30 cellular contexts compared by ENCODE assay signal in genomic region chr17:14372905-14373559, GRCh38.
DNase-seq lines count a peak whose midpoint lies in the region; ATAC-seq, FAIRE-seq and TF ChIP-seq lines count a peak whose summit lies in the region.
"Had no signal": no experiment of that assay in that cellular context is flagged by ENCODE, and none has a peak within 500 bp of the region (broad histone marks: within the 10 kb centered on the region; RNA-seq: fewer than 3 reads in every experiment).

No MANE protein-coding gene starts in this region.

- H3F3A ChIP-seq in GM23338 (replicated peaks; ENCODE audit: low read depth) = no peaks in the 10 kb centered on the region

- H3K27ac ChIP-seq in GM23338 (ENCODE audit: low read depth) (0 out of 2 replicates have a peak overlapping the region, but pooled peaks have one; percentile 18), neuronal stem cell (replicated peaks; ENCODE audit: low read length) (no peak overlapping the region), psoas muscle (no peak overlapping the region)
- H3K27ac ChIP-seq: left ventricle myocardium inferior, ovary, thyroid gland had no signal

- H3K18ac ChIP-seq in neuronal stem cell (ENCODE audit: low read length) = no peak overlapping the region

- H3K9me2 ChIP-seq in GM23338 (ENCODE audit: insufficient read depth) = no peaks in the 10 kb centered on the region

- H3K4me3 ChIP-seq in GM23338 (no peak overlapping the region), bronchial epithelial cell (ENCODE audit: low read depth, low read length) (no peak overlapping the region), neuronal stem cell (ENCODE audit: low read length in 2 of 2) (peak overlapping the region in 1 of 2 donors; percentile 10), psoas muscle (no peak overlapping the region)
- H3K4me3 ChIP-seq: GM12878, left ventricle myocardium inferior, ovary, Peyer's patch, thyroid gland had no signal

- no peak overlapping the region for H2BK120ac ChIP-seq in neuronal stem cell (ENCODE audit: low read depth, low read length)

- no peak overlapping the region for H4K91ac ChIP-seq in neuronal stem cell (ENCODE audit: low read depth, low read length, poor library complexity)

- H3K36me3 ChIP-seq in GM23338 (ENCODE audit: insufficient read depth) (no peaks in the 10 kb centered on the region), bronchial epithelial cell (ENCODE audit: control insufficient read depth, insufficient read depth, low read length) (no peaks in the 10 kb centered on the region), neuronal stem cell (replicated peaks in 1 of 2; ENCODE audit: control insufficient read depth in 2 of 2, insufficient read depth in 2 of 2, low read length in 2 of 2) (no peaks in the 10 kb centered on the region), psoas muscle (ENCODE audit: insufficient read depth in 1 of 2, low read depth in 1 of 2) (no peaks in the 10 kb centered on the region)
- H3K36me3 ChIP-seq: left ventricle myocardium inferior, ovary, Peyer's patch, thyroid gland had no signal

- H2BK5ac ChIP-seq in neuronal stem cell (ENCODE audit: low read length) = no peak overlapping the region

- H3K9ac ChIP-seq in neuronal stem cell (ENCODE audit: low read depth, low read length, poor library complexity) = no peak overlapping the region

- H3K4me1 ChIP-seq in GM23338 (ENCODE audit: insufficient read depth) (peaks cover 13% of the 10 kb centered on the region), neuronal stem cell (ENCODE audit: control insufficient read depth in 2 of 2, insufficient read depth in 1 of 2, low read depth in 1 of 2, low read length in 2 of 2) (peaks cover 9 to 22% of the 10 kb centered on the region in 2 donors), psoas muscle (no peaks in the 10 kb centered on the region)
- H3K4me1 ChIP-seq: left ventricle myocardium inferior, Peyer's patch, thyroid gland had no signal

- no peak overlapping the region for H2BK15ac ChIP-seq in neuronal stem cell (ENCODE audit: low read length)

- H3K4me2 ChIP-seq in GM23338 = no peak overlapping the region
- no peak overlapping the region for H3K4me2 ChIP-seq in neuronal stem cell (ENCODE audit: insufficient read depth, low read length, poor library complexity, severe bottlenecking)

- TF ChIP-seq CTCF in GM23338 (conservative IDR thresholded peaks at IDR 0.05; ENCODE audit: low read depth in 2 of 2) (no peak), bronchial epithelial cell (IDR thresholded peaks at IDR 0.05; ENCODE audit: insufficient read depth, low read length, severe bottlenecking) (no peak), psoas muscle (IDR thresholded peaks at IDR 0.05) (no peak)

- DNase-seq in GM23338 (ENCODE audit: low spot score) = peak; percentile 24
- no peak for DNase-seq in bronchial epithelial cell (ENCODE audit: low read depth)
- peak; percentile 91 for DNase-seq in left lobe of liver (ENCODE audit: low spot score)
- peak; percentile 30 for DNase-seq in neuronal stem cell (ENCODE audit: low spot score)
- no peak for DNase-seq in NCI-H2196 (lab: John Stamatoyannopoulos, UW; ENCODE audit: unreplicated experiment)
- DNase-seq in SHP77 treated with DMSO at 0.1 percent for 48 hours (lab: John Stamatoyannopoulos, UW) = no peak
- DNase-seq in NCI-H446 treated with DMSO at 0.1 percent for 48 hours (lab: John Stamatoyannopoulos, UW) = no peak
- DNase-seq in psoas muscle = no peak
- DNase-seq: activated CD8-positive, alpha-beta T cell treated with anti-CD3 and anti-CD28 coated beads, Interleukin-2, amount 10 ng/mL, durations not matched to agents 7 days and 5 days; activated naive CD4-positive, alpha-beta T cell treated with Interleukin-2 at 50 U/mL for 16 hours; activated T-cell treated with anti-CD3 and anti-CD28 coated beads, Interleukin-2, amount 50 U/mL, for 24 hours; anterior cingulate cortex; CD8-positive, alpha-beta T cell; effector CD4-positive, alpha-beta T cell; KBM-7; left ventricle myocardium inferior; MV-4-11; NCI-H187; NCI-H345; ovary; Peyer's patch; stimulated activated CD4-positive, alpha-beta T cell treated with anti-CD3 and anti-CD28 coated beads, Interleukin-2, amount 100 ng/mL, for 24 hours; stimulated activated naive CD4-positive, alpha-beta T cell treated with Interleukin-2 at 50 U/mL for 16 hours; T-helper 9 cell; thyroid gland had no signal

- H2BK12ac ChIP-seq in neuronal stem cell (ENCODE audit: low read length) = no peak overlapping the region

- H3K4me3 Mint-ChIP-seq in GM23338 = no peak overlapping the region
- H3K4me3 Mint-ChIP-seq: activated CD8-positive, alpha-beta T cell treated with anti-CD3 and anti-CD28 coated beads, Interleukin-2, amount 10 ng/mL, durations not matched to agents 7 days and 5 days; activated T-cell treated with anti-CD3 and anti-CD28 coated beads, Interleukin-2, amount 50 U/mL, for 24 hours; CD8-positive, alpha-beta T cell; central memory CD8-positive, alpha-beta T cell had no signal

- H3K9me3 ChIP-seq in neuronal stem cell (replicated peaks in 1 of 2; ENCODE audit: control insufficient read depth in 2 of 2, insufficient read depth in 1 of 2, low read depth in 1 of 2, low read length in 2 of 2) (no peaks in the 10 kb centered on the region), psoas muscle (no peaks in the 10 kb centered on the region)
- H3K9me3 ChIP-seq: left ventricle myocardium inferior, ovary, Peyer's patch, thyroid gland had no signal

- ATAC-seq in GM23338 (peak; percentile 81), left lobe of liver (peak; percentile 81), psoas muscle (no peak)
- ATAC-seq: activated CD8-positive, alpha-beta T cell treated with anti-CD3 and anti-CD28 coated beads, Interleukin-2, amount 10 ng/mL, durations not matched to agents 7 days and 5 days; CD8-positive, alpha-beta T cell; esophagus mucosa; GM12878; SK-N-SH treated with all-trans-retinoic acid at 6 μM for 48 hours had no signal

- intact Hi-C loops in psoas muscle (cut with DNase I) = no loop called here

- H2AK5ac ChIP-seq in neuronal stem cell (ENCODE audit: low read depth, low read length) = no peak overlapping the region

- no peak overlapping the region for H3K23ac ChIP-seq in neuronal stem cell (ENCODE audit: low read depth, low read length, poor library complexity)

- no peaks in the 10 kb centered on the region for H3K79me1 ChIP-seq in neuronal stem cell (ENCODE audit: low read depth, low read length)

- no peaks in the 10 kb centered on the region for H3K9me3 Mint-ChIP-seq in GM23338
- H3K9me3 Mint-ChIP-seq: activated T-cell treated with anti-CD3 and anti-CD28 coated beads, Interleukin-2, amount 50 U/mL, for 24 hours; CD8-positive, alpha-beta T cell; central memory CD8-positive, alpha-beta T cell had no signal

- no peak overlapping the region for H3K27ac Mint-ChIP-seq in GM23338
- H3K27ac Mint-ChIP-seq: activated CD8-positive, alpha-beta T cell treated with anti-CD3 and anti-CD28 coated beads, Interleukin-2, amount 10 ng/mL, durations not matched to agents 7 days and 5 days; activated T-cell treated with anti-CD3 and anti-CD28 coated beads, Interleukin-2, amount 50 U/mL, for 24 hours; CD8-positive, alpha-beta T cell had no signal

- no peaks in the 10 kb centered on the region for H3K79me2 ChIP-seq in GM23338 (replicated peaks; ENCODE audit: insufficient read depth)

- no peaks in the 10 kb centered on the region for H3K27me3 Mint-ChIP-seq in GM23338 (ENCODE audit: insufficient read depth, low read depth, poor library complexity)
- H3K27me3 Mint-ChIP-seq: activated T-cell treated with anti-CD3 and anti-CD28 coated beads, Interleukin-2, amount 50 U/mL, for 24 hours had no signal

- no peak overlapping the region for H4K8ac ChIP-seq in neuronal stem cell (ENCODE audit: low read depth, low read length)

- no peaks in the 10 kb centered on the region for H3K27me3 ChIP-seq in GM23338 (ENCODE audit: insufficient read depth)
- H3K27me3 ChIP-seq in bronchial epithelial cell (ENCODE audit: control insufficient read depth, insufficient read depth, low read length) = no peaks in the 10 kb centered on the region
- no peaks in the 10 kb centered on the region for H3K27me3 ChIP-seq in neuronal stem cell (ENCODE audit: control insufficient read depth in 3 of 3, insufficient read depth in 3 of 3, low read depth in 1 of 3, low read length in 3 of 3)
- H3K27me3 ChIP-seq in psoas muscle (ENCODE audit: insufficient read depth in 3 of 3, low read length in 2 of 3) = peaks cover 0 to 12% (median 0%) of the 10 kb centered on the region in 3 donors
- H3K27me3 ChIP-seq: ovary, Peyer's patch, thyroid gland had no signal

- H3K4me1 Mint-ChIP-seq in GM23338 = peaks cover 13% of the 10 kb centered on the region

- no CpG with 5 or more reads among the region's 9 CpGs for WGBS in neuronal stem cell (ENCODE audit: extremely low coverage in 2 of 2, insufficient read length in 2 of 2, insufficient replicate concordance in 1 of 2), 2 donors
- WGBS in psoas muscle, 3 donors = 33 to 36% (median 34%) methylated on average over 9 of the region's 9 CpGs

- peak overlapping the region; percentile 86; the same call in 1 of the 2 replicates for H2AFZ ChIP-seq in GM23338
- peak overlapping the region; percentile 9 for H2AFZ ChIP-seq in neuronal stem cell (ENCODE audit: low read length)

- peak; percentile 60 for FAIRE-seq in bronchial epithelial cell (lab: Jason Lieb, UNC)
- FAIRE-seq: GM12878, GM19239 had no signal

- H3K4ac ChIP-seq in neuronal stem cell (ENCODE audit: low read length) = no peak overlapping the region

- H3K36me3 Mint-ChIP-seq in GM23338 (ENCODE audit: low read depth) = no peaks in the 10 kb centered on the region
- H3K36me3 Mint-ChIP-seq: CD8-positive, alpha-beta T cell had no signal

- H3K14ac ChIP-seq in neuronal stem cell (ENCODE audit: low read length) = no peak overlapping the region

- no peaks in the 10 kb centered on the region for H4K20me1 ChIP-seq in GM23338 (replicated peaks; ENCODE audit: insufficient read depth)

TF ChIP-seq in GM23338, 12 proteins besides CTCF, POLR2A, EP300 and RAD21 (continues in another document):
- TF ChIP-seq ETS1 (IDR thresholded peaks at IDR 0.05) = no peak
- no peak for TF ChIP-seq EZH2 (IDR thresholded peaks at IDR 0.05; ENCODE audit: low read depth, unreplicated experiment)
- no peak for TF ChIP-seq NANOG (IDR thresholded peaks at IDR 0.05; ENCODE audit: borderline replicate concordance)
- TF ChIP-seq EZH2phosphoT487 (IDR thresholded peaks at IDR 0.05; ENCODE audit: unreplicated experiment) = no peak
- no peak for TF ChIP-seq POLR2AphosphoS5 (IDR thresholded peaks at IDR 0.05; ENCODE audit: low read depth)

Comparison
In these comparisons a context has a peak if more than half of its experiments do, and no peak if none do; other contexts are left out.
1. ATAC-seq: peak in GM23338 (single experiment) and left lobe of liver (single experiment); none in psoas muscle (0 of 4).
2. DNase-seq: peak in GM23338 (single experiment), left lobe of liver (single experiment) and neuronal stem cell (single experiment); none in bronchial epithelial cell (single experiment), NCI-H2196 (single experiment), SHP77 treated with DMSO at 0.1 percent for 48 hours (single experiment), NCI-H446 treated with DMSO at 0.1 percent for 48 hours (single experiment) and psoas muscle (0 of 2).